In genomic region chr2:112198780-112199179, GRCh38 we compare ENCODE assay signal across 18 cellular contexts. TPM values are rescaled to one million over a fixed set of nuclear protein-coding genes. Genes with fewer than 3 reads are reported as not detected.
DNase-seq lines count a peak whose midpoint lies in the region; ATAC-seq and TF ChIP-seq lines count a peak whose summit lies in the region.
"Had no signal": no experiment of that assay in that cellular context is flagged by ENCODE, and none has a peak within 500 bp of the region (broad histone marks: within the 10 kb centered on the region; RNA-seq: fewer than 3 reads in every experiment).

No MANE protein-coding gene starts in this region.

- H3K4me3 ChIP-seq in mucosa of descending colon (no peak overlapping the region), aorta (ENCODE audit: low read length in 2 of 2) (no peak overlapping the region)
- H3K4me3 ChIP-seq: SJSA1 had no signal

- DNase-seq in AG20443 (ENCODE audit: low spot score): peak; percentile 33
- peak; percentile 16 for DNase-seq in M059J (ENCODE audit: low read depth)
- DNase-seq in mucosa of descending colon: no peak
- DNase-seq in aorta: no peak
- DNase-seq in NCI-H526 treated with DMSO at 0.1 percent for 48 hours (lab: John Stamatoyannopoulos, UW): no peak
- DNase-seq in stimulated activated CD4-positive, alpha-beta T cell treated with anti-CD3 and anti-CD28 coated beads, Interleukin-2, amount 100 ng/mL, for 24 hours: no peak
- DNase-seq in DMS79 (lab: John Stamatoyannopoulos, UW): no peak
- DNase-seq: ACHN, Caco-2, HFFc6, KBM-7, NCI-H1048, NCI-H2107, NCI-H345, PC-3 had no signal

- no peak overlapping the region for H3K27ac ChIP-seq in aorta (ENCODE audit: low read depth in 1 of 2, low read length in 2 of 2)
- H3K27ac ChIP-seq: C4-2B, SJSA1 had no signal

- ATAC-seq in esophagus mucosa (peak; percentile 86), mucosa of descending colon (peak; percentile 8), aorta (ENCODE audit: low FRiP score) (no peak)
- ATAC-seq: PC-3 had no signal

- TF ChIP-seq CTCF in mucosa of descending colon (IDR thresholded peaks at IDR 0.05): no peak

- intact Hi-C loops in mucosa of descending colon (cut with DNase I, micrococcal nuclease) (no loop called here), aorta (cut with DNase I) (no loop called here)

- H3K4me1 ChIP-seq in mucosa of descending colon (ENCODE audit: low read depth) (no peaks in the 10 kb centered on the region), aorta (ENCODE audit: control insufficient read depth in 1 of 2, insufficient read depth in 2 of 2, low read length in 2 of 2) (no peaks in the 10 kb centered on the region)
- H3K4me1 ChIP-seq: Caco-2, SJSA1 had no signal

- H3K36me3 ChIP-seq in mucosa of descending colon (ENCODE audit: low read depth) (no peaks in the 10 kb centered on the region), aorta (ENCODE audit: control insufficient read depth in 1 of 2, insufficient read depth in 2 of 2, low read length in 1 of 2) (no peaks in the 10 kb centered on the region)
- H3K36me3 ChIP-seq: SJSA1 had no signal

- H3K9me3 ChIP-seq in mucosa of descending colon (peaks cover 11% of the 10 kb centered on the region), aorta (ENCODE audit: control insufficient read depth, low read length) (peaks cover 2% of the 10 kb centered on the region)
- H3K9me3 ChIP-seq: Caco-2, SJSA1 had no signal

- no peaks in the 10 kb centered on the region for H3K27me3 ChIP-seq in aorta (ENCODE audit: control insufficient read depth in 1 of 2, insufficient read depth in 2 of 2, low read length in 1 of 2)

RNA-seq across cellular contexts. Expression of gene ZC3H8, which starts 56.1 kb away (rescaled TPM):
- total RNA-seq in M059J (2014; rRNA removed; shearing (Covaris generic)): 1.6 and 5.2 TPM in 2 replicates
- total RNA-seq in esophagus mucosa (9.4 TPM), mucosa of descending colon (10 to 100 TPM in 1 of 3 donors, 1 to 10 TPM in 2; 8.7 to 13.6 (median 9.6) TPM), aorta (10 to 100 TPM in 1 of 2 donors, 1 to 10 TPM in 1; 6.2 to 10.6 TPM)
- 1 to 10 TPM; 4.6 to 7.4 TPM for polyA plus RNA-seq in aorta

Comparison
In these comparisons a context has a peak if more than half of its experiments do, and no peak if none do; other contexts are left out.
1. DNase-seq: peak in AG20443 (single experiment) and M059J (single experiment); none in mucosa of descending colon (0 of 3), aorta (0 of 2), NCI-H526 treated with DMSO at 0.1 percent for 48 hours (single experiment), stimulated activated CD4-positive, alpha-beta T cell treated with anti-CD3 and anti-CD28 coated beads, Interleukin-2, amount 100 ng/mL, for 24 hours (0 of 2) and DMS79 (single experiment).